11 cellular contexts compared by ENCODE assay signal in the genomic region with DNA sequence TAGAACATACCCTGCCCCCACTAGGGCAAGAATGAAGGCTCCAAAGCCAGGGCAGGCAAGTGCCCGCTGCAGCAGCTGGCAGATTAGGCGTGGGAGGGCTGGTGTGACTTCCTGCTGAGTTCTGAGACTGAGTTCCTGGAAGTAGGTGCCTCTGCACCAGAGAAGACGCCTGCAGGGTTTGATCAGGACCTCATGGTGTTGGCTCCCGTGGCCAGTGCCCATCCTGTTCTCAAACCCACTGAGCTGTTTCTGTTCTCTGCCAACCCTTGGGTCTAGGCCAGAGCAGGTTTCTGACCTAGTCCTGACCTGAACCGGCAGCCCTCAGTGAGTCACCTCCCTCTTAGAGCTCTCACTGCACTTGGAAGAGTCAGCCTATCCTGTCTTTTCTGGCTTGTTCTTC.
DNase-seq lines count a peak whose midpoint lies in the region; ATAC-seq and TF ChIP-seq lines count a peak whose summit lies in the region.
"Had no signal": no experiment of that assay in that cellular context is flagged by ENCODE, and none has a peak within 500 bp of the region (broad histone marks: within the 10 kb centered on the region; RNA-seq: fewer than 3 reads in every experiment).

No MANE protein-coding gene starts in this region.

- H3K27me3 ChIP-seq in foreskin keratinocyte (no peaks in the 10 kb centered on the region), neuronal stem cell (ENCODE audit: control insufficient read depth in 3 of 3, insufficient read depth in 3 of 3, low read depth in 1 of 3, low read length in 3 of 3) (no peaks in the 10 kb centered on the region)

- H4K8ac ChIP-seq in neuronal stem cell (ENCODE audit: low read depth, low read length) = no peak overlapping the region

- H3K4me3 ChIP-seq in neuronal stem cell (ENCODE audit: low read length in 2 of 2) = no peak overlapping the region

- no peak overlapping the region for H2BK120ac ChIP-seq in neuronal stem cell (ENCODE audit: low read depth, low read length)

- H3K9ac ChIP-seq in neuronal stem cell (ENCODE audit: low read depth, low read length, poor library complexity) = no peak overlapping the region

- peak; percentile 75 for ATAC-seq in activated CD8-positive, alpha-beta T cell treated with anti-CD3 and anti-CD28 coated beads, Interleukin-2, amount 10 ng/mL, durations not matched to agents 7 days and 5 days
- peak; percentile 89 for ATAC-seq in foreskin keratinocyte

- H3K4me3 Mint-ChIP-seq in activated CD8-positive, alpha-beta T cell treated with anti-CD3 and anti-CD28 coated beads, Interleukin-2, amount 10 ng/mL, durations not matched to agents 7 days and 5 days = no peak overlapping the region
- H3K4me3 Mint-ChIP-seq: stimulated activated naive B cell treated with anti-CD40 and anti-IgM and Interleukin-4, amounts not matched to agents 10 μg/mL and 1 μg/mL and 100 μg/mL, for 72 hours had no signal

- no peaks in the 10 kb centered on the region for H3K36me3 ChIP-seq in neuronal stem cell (replicated peaks in 1 of 2; ENCODE audit: control insufficient read depth in 2 of 2, insufficient read depth in 2 of 2, low read length in 2 of 2)

- H3K4me1 ChIP-seq in foreskin keratinocyte = no peaks in the 10 kb centered on the region
- peaks cover 1 to 22% of the 10 kb centered on the region in 2 donors for H3K4me1 ChIP-seq in neuronal stem cell (ENCODE audit: control insufficient read depth in 2 of 2, insufficient read depth in 1 of 2, low read depth in 1 of 2, low read length in 2 of 2)

- no peak overlapping the region for H2BK15ac ChIP-seq in neuronal stem cell (ENCODE audit: low read length)

- H3K27ac ChIP-seq in foreskin keratinocyte (no peak overlapping the region), neuronal stem cell (replicated peaks; ENCODE audit: low read length) (no peak overlapping the region)
- H3K27ac ChIP-seq: VCaP had no signal

- no peaks in the 10 kb centered on the region for H3K27me3 Mint-ChIP-seq in activated CD8-positive, alpha-beta T cell treated with anti-CD3 and anti-CD28 coated beads, Interleukin-2, amount 10 ng/mL, durations not matched to agents 7 days and 5 days (ENCODE audit: low read depth)

- peaks cover 34% of the 10 kb centered on the region for H3K4me1 Mint-ChIP-seq in activated CD8-positive, alpha-beta T cell treated with anti-CD3 and anti-CD28 coated beads, Interleukin-2, amount 10 ng/mL, durations not matched to agents 7 days and 5 days (ENCODE audit: low read depth)
- H3K4me1 Mint-ChIP-seq: stimulated activated naive B cell treated with anti-CD40 and anti-IgM and Interleukin-4, amounts not matched to agents 10 μg/mL and 1 μg/mL and 100 μg/mL, for 72 hours had no signal

- no peak overlapping the region for H2BK5ac ChIP-seq in neuronal stem cell (ENCODE audit: low read length)

- H3K27ac Mint-ChIP-seq in activated CD8-positive, alpha-beta T cell treated with anti-CD3 and anti-CD28 coated beads, Interleukin-2, amount 10 ng/mL, durations not matched to agents 7 days and 5 days = no peak overlapping the region
- H3K27ac Mint-ChIP-seq: stimulated activated naive B cell treated with anti-CD40 and anti-IgM and Interleukin-4, amounts not matched to agents 10 μg/mL and 1 μg/mL and 100 μg/mL, for 72 hours had no signal

- H3K18ac ChIP-seq in neuronal stem cell (ENCODE audit: low read length) = no peak overlapping the region

- DNase-seq in KG1 (lab: John Stamatoyannopoulos, UW) = peak; percentile 8
- peak; percentile 52 for DNase-seq in activated CD8-positive, alpha-beta T cell treated with anti-CD3 and anti-CD28 coated beads, Interleukin-2, amount 10 ng/mL, durations not matched to agents 7 days and 5 days
- DNase-seq in foreskin keratinocyte = peak; percentile 13 to 38
- peak; percentile 25 for DNase-seq in stimulated activated CD8-positive, alpha-beta memory T cell treated with anti-CD3 and anti-CD28 coated beads, Interleukin-4, amount 100 ng/mL, for 24 hours (ENCODE audit: low read depth)
- DNase-seq in COLO668 (lab: John Stamatoyannopoulos, UW; ENCODE audit: unreplicated experiment) = no peak
- no peak for DNase-seq in globus pallidus (ENCODE audit: low spot score)
- no peak for DNase-seq in neuronal stem cell (ENCODE audit: low spot score)
- no peak for DNase-seq in OCI-M2 (lab: John Stamatoyannopoulos, UW; ENCODE audit: unreplicated experiment)
- DNase-seq: NCI-H2107; stimulated activated naive B cell treated with anti-CD40 and anti-IgM and Interleukin-4, amounts not matched to agents 10 μg/mL and 1 μg/mL and 100 μg/mL, for 72 hours had no signal

- CTCF ChIA-PET in activated CD8-positive, alpha-beta T cell treated with anti-CD3 and anti-CD28 coated beads, Interleukin-2, amount 10 ng/mL, durations not matched to agents 7 days and 5 days (lab: Charles Lee) = interaction anchor here (0.8 to 2.2 kb wide), 3 partner anchors 14 to 107 kb away, joined by 3 to 6 read pairs (median 3); no protein-coding TSS in a partner anchor

- H2BK12ac ChIP-seq in neuronal stem cell (ENCODE audit: low read length) = no peak overlapping the region

- no peaks in the 10 kb centered on the region for H3K9me3 ChIP-seq in neuronal stem cell (replicated peaks in 1 of 2; ENCODE audit: control insufficient read depth in 2 of 2, insufficient read depth in 1 of 2, low read depth in 1 of 2, low read length in 2 of 2)

- no peak overlapping the region for H3K14ac ChIP-seq in neuronal stem cell (ENCODE audit: low read length)

- no peak for TF ChIP-seq CTCF in foreskin keratinocyte (conservative IDR thresholded peaks at IDR 0.05)

- no CpG with 5 or more reads among the region's 5 CpGs for WGBS in neuronal stem cell (ENCODE audit: extremely low coverage in 2 of 2, insufficient read length in 2 of 2, insufficient replicate concordance in 1 of 2), 2 donors

- peaks cover 2% of the 10 kb centered on the region for H3K79me1 ChIP-seq in neuronal stem cell (ENCODE audit: low read depth, low read length)

- no peak overlapping the region for H3K4me2 ChIP-seq in neuronal stem cell (ENCODE audit: insufficient read depth, low read length, poor library complexity, severe bottlenecking)

- no peak overlapping the region for H4K91ac ChIP-seq in neuronal stem cell (ENCODE audit: low read depth, low read length, poor library complexity)

- no peak overlapping the region for H2AFZ ChIP-seq in neuronal stem cell (ENCODE audit: low read length)

- H3K4ac ChIP-seq in neuronal stem cell (ENCODE audit: low read length) = no peak overlapping the region

- no peaks in the 10 kb centered on the region for H3K9me3 Mint-ChIP-seq in activated CD8-positive, alpha-beta T cell treated with anti-CD3 and anti-CD28 coated beads, Interleukin-2, amount 10 ng/mL, durations not matched to agents 7 days and 5 days (ENCODE audit: insufficient read depth)
- H3K9me3 Mint-ChIP-seq: stimulated activated naive B cell treated with anti-CD40 and anti-IgM and Interleukin-4, amounts not matched to agents 10 μg/mL and 1 μg/mL and 100 μg/mL, for 72 hours had no signal

- H2AK5ac ChIP-seq in neuronal stem cell (ENCODE audit: low read depth, low read length) = no peak overlapping the region

- no peak overlapping the region for H3K23ac ChIP-seq in neuronal stem cell (ENCODE audit: low read depth, low read length, poor library complexity)

- H3K36me3 Mint-ChIP-seq in activated CD8-positive, alpha-beta T cell treated with anti-CD3 and anti-CD28 coated beads, Interleukin-2, amount 10 ng/mL, durations not matched to agents 7 days and 5 days (ENCODE audit: low read depth) = no peaks in the 10 kb centered on the region
- H3K36me3 Mint-ChIP-seq: stimulated activated naive B cell treated with anti-CD40 and anti-IgM and Interleukin-4, amounts not matched to agents 10 μg/mL and 1 μg/mL and 100 μg/mL, for 72 hours had no signal

- POLR2A ChIA-PET in activated CD8-positive, alpha-beta T cell treated with anti-CD3 and anti-CD28 coated beads, Interleukin-2, amount 10 ng/mL, durations not matched to agents 7 days and 5 days (lab: Charles Lee) = no interaction called here

Comparison
In these comparisons a context has a peak if more than half of its experiments do, and no peak if none do; other contexts are left out.
1. DNase-seq: peak in KG1 (single experiment), activated CD8-positive, alpha-beta T cell treated with anti-CD3 and anti-CD28 coated beads, Interleukin-2, amount 10 ng/mL, durations not matched to agents 7 days and 5 days (single experiment), foreskin keratinocyte (2 of 2) and stimulated activated CD8-positive, alpha-beta memory T cell treated with anti-CD3 and anti-CD28 coated beads, Interleukin-4, amount 100 ng/mL, for 24 hours (single experiment); none in COLO668 (single experiment), globus pallidus (single experiment), neuronal stem cell (single experiment) and OCI-M2 (single experiment).